ENCODE assay signal across 1 cellular context in genomic region chr19:46713781-46714522, GRCh38.
TF ChIP-seq lines count a peak whose summit lies in the region.

No MANE protein-coding gene starts in this region.

TF ChIP-seq in HCT116, 20 proteins besides CTCF, POLR2A, EP300 and RAD21 (continued from another document):
- TF ChIP-seq REST (IDR thresholded peaks at IDR 0.05; ENCODE audit: low read depth) (no peak), ATF3 (IDR thresholded peaks at IDR 0.05) (no peak), EZH2 (IDR thresholded peaks at IDR 0.05) (no peak), SP1 (IDR thresholded peaks at IDR 0.05; ENCODE audit: low read depth) (peak; percentile 9; the same call in 1 of the 2 replicates), SIN3A (IDR thresholded peaks at IDR 0.05; ENCODE audit: low read depth) (no peak), MAX (IDR thresholded peaks at IDR 0.05) (0 out of 2 replicates have a peak, but pooled peaks have one; percentile 38), POLR2AphosphoS5 (IDR thresholded peaks at IDR 0.05; ENCODE audit: low read depth, low read length) (peak; percentile 47), ZNF274 (IDR thresholded peaks at IDR 0.05; ENCODE audit: low read depth, low read length) (no peak), SRF (IDR thresholded peaks at IDR 0.05; ENCODE audit: low read depth) (no peak), EGR1 (IDR thresholded peaks at IDR 0.05; ENCODE audit: low read depth) (no peak), EZH2phosphoT487 (IDR thresholded peaks at IDR 0.05; ENCODE audit: borderline replicate concordance) (no peak), ZFX (IDR thresholded peaks at IDR 0.05) (no peak)
